Comparison of ENCODE assay signal across 8 cellular contexts in genomic region chr14:91417134-91417982, GRCh38. TPM values are rescaled to one million over a fixed set of nuclear protein-coding genes. Genes with fewer than 3 reads are reported as not detected.
A peak's percentile ranks its signal among the peaks of the same experiment; 100 is the strongest.
DNase-seq lines count a peak whose midpoint lies in the region; ATAC-seq lines count a peak whose summit lies in the region.

CCDC88C (minus strand) TSS chr14:91417820; CDS start chr14:91417690, 130 bp downstream.

- no peaks in the 10 kb centered on the region for H3K27me3 ChIP-seq in HUES64 (ENCODE audit: insufficient read depth, low read length)
- peaks cover 47% of the 10 kb centered on the region for H3K27me3 ChIP-seq in SJSA1 (replicated peaks)

- ATAC-seq in GM21423 (IDR thresholded peaks at IDR 0.05; ENCODE audit: unreplicated experiment): peak; percentile 38

- H3K4me3 ChIP-seq in HUES64 (ENCODE audit: low read length): peak within 1 kb of the TSS; percentile 77
- peak within 1 kb of the TSS; percentile 18 for H3K4me3 ChIP-seq in SJSA1

- WGBS in HUES64: under 1% methylated on average over 102 of the region's 102 CpGs

- H3K36me3 ChIP-seq in HUES64 (ENCODE audit: insufficient read depth, low read length) (peaks cover 11% of the 10 kb centered on the region; the same call in 1 of the 2 replicates), SJSA1 (no peaks in the 10 kb centered on the region)

- H3K4me1 ChIP-seq in HUES64 (ENCODE audit: insufficient read depth, low read length) (peaks cover 29% of the 10 kb centered on the region), SJSA1 (replicated peaks) (peaks cover 11% of the 10 kb centered on the region)

- H3K4me1 Mint-ChIP-seq in activated naive CD4-positive, alpha-beta T cell treated with anti-CD3 and anti-CD28 coated beads, Interleukin-2, amount 10 ng/mL, durations not matched to agents 7 days and 5 days: peaks cover 45% of the 10 kb centered on the region

- H3K36me3 Mint-ChIP-seq in activated naive CD4-positive, alpha-beta T cell treated with anti-CD3 and anti-CD28 coated beads, Interleukin-2, amount 10 ng/mL, durations not matched to agents 7 days and 5 days: peaks cover 41% of the 10 kb centered on the region

- peak; percentile 41 for DNase-seq in DMS153 treated with DMSO at 0.1 percent for 48 hours (lab: John Stamatoyannopoulos, UW; ENCODE audit: unreplicated experiment)
- no peak for DNase-seq in SJSA1 (ENCODE audit: low read depth in 1 of 2, low spot score in 2 of 2)
- DNase-seq in activated naive CD4-positive, alpha-beta T cell treated with anti-CD3 and anti-CD28 coated beads, Interleukin-2, amount 10 ng/mL, durations not matched to agents 7 days and 5 days: peak; percentile 80
- peak; percentile 85 for DNase-seq in cardiac septum (ENCODE audit: low spot score)
- peak; percentile 85 for DNase-seq in posterior vena cava (ENCODE audit: low spot score)
- DNase-seq in H4 (ENCODE audit: low spot score): no peak

- H3K9me3 ChIP-seq in HUES64 (ENCODE audit: insufficient read depth, low read depth, low read length) (no peaks in the 10 kb centered on the region), SJSA1 (replicated peaks) (no peaks in the 10 kb centered on the region)

- peaks cover 11% of the 10 kb centered on the region for H3K27me3 Mint-ChIP-seq in activated naive CD4-positive, alpha-beta T cell treated with anti-CD3 and anti-CD28 coated beads, Interleukin-2, amount 10 ng/mL, durations not matched to agents 7 days and 5 days

- CTCF ChIA-PET in activated naive CD4-positive, alpha-beta T cell treated with anti-CD3 and anti-CD28 coated beads, Interleukin-2, amount 10 ng/mL, durations not matched to agents 7 days and 5 days (lab: Charles Lee): interaction anchor here (0.6 to 8.5 kb wide), 13 partner anchors 10 to 130 kb away, joined by 3 to 85 read pairs (median 6); no protein-coding TSS in a partner anchor

- H3K9me3 Mint-ChIP-seq in activated naive CD4-positive, alpha-beta T cell treated with anti-CD3 and anti-CD28 coated beads, Interleukin-2, amount 10 ng/mL, durations not matched to agents 7 days and 5 days: no peaks in the 10 kb centered on the region

- H3K9ac ChIP-seq in HUES64 (ENCODE audit: low read depth, low read length): peak within 1 kb of the TSS; percentile 85

- intact Hi-C loops in cardiac septum (cut with DNase I): loop anchor here (5.0 kb wide), 1 partner anchor 40 kb away; no protein-coding TSS in a partner anchor
- intact Hi-C loops in posterior vena cava (cut with DNase I): loop anchor here in 1 of 2 donors (5.0 kb wide), 1 partner anchor 95 kb away; no protein-coding TSS in a partner anchor

- peak within 1 kb of the TSS; percentile 94 for H3K4me3 Mint-ChIP-seq in activated naive CD4-positive, alpha-beta T cell treated with anti-CD3 and anti-CD28 coated beads, Interleukin-2, amount 10 ng/mL, durations not matched to agents 7 days and 5 days

- H3K27ac Mint-ChIP-seq in activated naive CD4-positive, alpha-beta T cell treated with anti-CD3 and anti-CD28 coated beads, Interleukin-2, amount 10 ng/mL, durations not matched to agents 7 days and 5 days: peak within 1 kb of the TSS; percentile 99

- H3K27ac ChIP-seq in HUES64 (ENCODE audit: low read depth, low read length) (peak within 1 kb of the TSS; percentile 21; the same call in 1 of the 2 replicates), SJSA1 (no peak within 1 kb of the TSS)

RNA-seq across cellular contexts. Expression of gene CCDC88C, which starts in this region (rescaled TPM):
- 17.3 TPM for polyA plus RNA-seq in HUES64 (2013, experiment 1 of 2)
- 19.0 TPM for polyA plus RNA-seq in HUES64 (2013, experiment 2 of 2)
- not detected in 2 replicates for total RNA-seq in SJSA1 (2014; rRNA removed; shearing (Covaris generic))
- total RNA-seq in cardiac septum: 2.6 TPM
- total RNA-seq in posterior vena cava: 10 to 100 TPM in 1 of 2 donors, 1 to 10 TPM in 1; 7.2 to 14.9 TPM
- total RNA-seq in H4 (2014; rRNA removed; shearing (Covaris generic)): 2.3 and 2.4 TPM in 2 replicates

Comparison
In these comparisons a context has a peak if more than half of its experiments do, and no peak if none do; other contexts are left out.
1. DNase-seq: peak in DMS153 treated with DMSO at 0.1 percent for 48 hours (single experiment), activated naive CD4-positive, alpha-beta T cell treated with anti-CD3 and anti-CD28 coated beads, Interleukin-2, amount 10 ng/mL, durations not matched to agents 7 days and 5 days (single experiment), cardiac septum (single experiment) and posterior vena cava (single experiment); none in SJSA1 (0 of 2) and H4 (single experiment).